ENCODE assay signal across 32 cellular contexts in genomic region chr10:133445268-133445732, GRCh38. TPM values are rescaled to one million over a fixed set of nuclear protein-coding genes. Genes with fewer than 3 reads are reported as not detected.
DNase-seq lines count a peak whose midpoint lies in the region; ATAC-seq and TF ChIP-seq lines count a peak whose summit lies in the region.
"Had no signal": no experiment of that assay in that cellular context is flagged by ENCODE, and none has a peak within 500 bp of the region (broad histone marks: within the 10 kb centered on the region; RNA-seq: fewer than 3 reads in every experiment).

No MANE protein-coding gene starts in this region.

- H3K9me3 Mint-ChIP-seq in CD8-positive, alpha-beta T cell, result peaks cover 23% of the 10 kb centered on the region

- H3K23ac ChIP-seq in neuronal stem cell (ENCODE audit: low read depth, low read length, poor library complexity), result peak overlapping the region; percentile 89

- no peak overlapping the region for H4K91ac ChIP-seq in neuronal stem cell (ENCODE audit: low read depth, low read length, poor library complexity)

- no peak overlapping the region for H3K14ac ChIP-seq in neuronal stem cell (ENCODE audit: low read length)

- H3K18ac ChIP-seq in neuronal stem cell (ENCODE audit: low read length), result no peak overlapping the region

- 88 to 93% methylated on average over 20 to 22 of the region's 22 CpGs for WGBS in heart right ventricle, 2 donors
- WGBS in neuronal stem cell (ENCODE audit: extremely low coverage in 2 of 2, insufficient read length in 2 of 2, insufficient replicate concordance in 1 of 2), 2 donors, result no CpG with 5 or more reads among the region's 22 CpGs
- 88 to 90% methylated on average over 17 to 22 of the region's 22 CpGs for WGBS in upper lobe of left lung, 2 donors

- no peak overlapping the region for H3K4me3 ChIP-seq in heart right ventricle
- H3K4me3 ChIP-seq in coronary artery, result no peak overlapping the region
- peak overlapping the region in 1 of 2 donors; percentile 30 for H3K4me3 ChIP-seq in neuronal stem cell (ENCODE audit: low read length in 2 of 2)
- no peak overlapping the region for H3K4me3 ChIP-seq in upper lobe of left lung
- H3K4me3 ChIP-seq in CD8-positive, alpha-beta T cell (ENCODE audit: low read depth, low read length), result no peak overlapping the region
- H3K4me3 ChIP-seq: ascending aorta, cardiac muscle cell, dorsolateral prefrontal cortex, lower lobe of right lung, mucosa of descending colon, pancreas, thoracic aorta, vagina had no signal

- H4K8ac ChIP-seq in neuronal stem cell (ENCODE audit: low read depth, low read length), result no peak overlapping the region

- H3K79me1 ChIP-seq in neuronal stem cell (ENCODE audit: low read depth, low read length), result peaks cover 3% of the 10 kb centered on the region

- ATAC-seq in Right ventricle myocardium superior (ENCODE audit: poor library complexity) (no peak), heart right ventricle (no peak), upper lobe of left lung (ENCODE audit: low FRiP score in 2 of 2) (peak; percentile 7 to 20)
- ATAC-seq in CD8-positive, alpha-beta T cell, result no peak
- ATAC-seq: activated CD4-positive, alpha-beta T cell treated with anti-CD3 and anti-CD28 coated beads for 36 hours; activated CD8-positive, alpha-beta T cell treated with anti-CD3 and anti-CD28 coated beads, Interleukin-2, amount 10 ng/mL, durations not matched to agents 7 days and 5 days; mucosa of descending colon; natural killer cell treated with Interleukin-12 subunit alpha and Interleukin-12 subunit beta and Interleukin-15 and Interleukin-18, amount 100 ng/mL, for 72 hours; pancreas had no signal

- no peaks in the 10 kb centered on the region for H3K36me3 ChIP-seq in heart right ventricle
- H3K36me3 ChIP-seq in neuronal stem cell (replicated peaks in 1 of 2; ENCODE audit: control insufficient read depth in 2 of 2, insufficient read depth in 2 of 2, low read length in 2 of 2), result no peaks in the 10 kb centered on the region
- H3K36me3 ChIP-seq in upper lobe of left lung, result no peaks in the 10 kb centered on the region
- no peaks in the 10 kb centered on the region for H3K36me3 ChIP-seq in CD8-positive, alpha-beta T cell (ENCODE audit: insufficient read depth, low read length)
- H3K36me3 ChIP-seq: ascending aorta, cardiac muscle cell, lower lobe of right lung, pancreas, vagina had no signal

- no peak for TF ChIP-seq CTCF in heart right ventricle (IDR thresholded peaks at IDR 0.05)
- TF ChIP-seq CTCF in coronary artery (IDR thresholded peaks at IDR 0.05), result no peak
- no peak for TF ChIP-seq CTCF in upper lobe of left lung (IDR thresholded peaks at IDR 0.05)
- no peak for TF ChIP-seq CTCF in CD8-positive, alpha-beta T cell (IDR thresholded peaks at IDR 0.05)

- intact Hi-C loops in Right ventricle myocardium superior (cut with DNase I) (no loop called here), heart right ventricle (cut with DNase I) (no loop called here)
- intact Hi-C loops in CD8-positive, alpha-beta T cell (cut with DNase I, micrococcal nuclease), result loop anchor here in 1 of 2 experiments (10.0 kb wide), 1 partner anchor 50 kb away; no protein-coding TSS in a partner anchor

- no peak overlapping the region for H2AFZ ChIP-seq in neuronal stem cell (ENCODE audit: low read length)

- H3K4me1 ChIP-seq in heart right ventricle, result no peaks in the 10 kb centered on the region
- no peaks in the 10 kb centered on the region for H3K4me1 ChIP-seq in neuronal stem cell (ENCODE audit: control insufficient read depth in 2 of 2, insufficient read depth in 1 of 2, low read depth in 1 of 2, low read length in 2 of 2)
- no peaks in the 10 kb centered on the region for H3K4me1 ChIP-seq in upper lobe of left lung
- peaks cover 9% of the 10 kb centered on the region for H3K4me1 ChIP-seq in CD8-positive, alpha-beta T cell (ENCODE audit: insufficient read depth, low read length)
- H3K4me1 ChIP-seq: ascending aorta, lower lobe of right lung, pancreas, vagina had no signal

- no peak overlapping the region for H2BK5ac ChIP-seq in neuronal stem cell (ENCODE audit: low read length)

- H3K9ac ChIP-seq in neuronal stem cell (ENCODE audit: low read depth, low read length, poor library complexity), result peak overlapping the region; percentile 84

- peaks cover 12% of the 10 kb centered on the region for H3K36me3 Mint-ChIP-seq in CD8-positive, alpha-beta T cell

- H2BK12ac ChIP-seq in neuronal stem cell (ENCODE audit: low read length), result no peak overlapping the region

- no peak overlapping the region for H2AK5ac ChIP-seq in neuronal stem cell (ENCODE audit: low read depth, low read length)

- H3K27me3 Mint-ChIP-seq in CD8-positive, alpha-beta T cell (ENCODE audit: low read depth), result peaks cover 2% of the 10 kb centered on the region
- H3K27me3 Mint-ChIP-seq: CD4-positive, alpha-beta memory T cell had no signal

- no peak overlapping the region for H2BK120ac ChIP-seq in neuronal stem cell (ENCODE audit: low read depth, low read length)

- H3K4me2 ChIP-seq in neuronal stem cell (ENCODE audit: insufficient read depth, low read length, poor library complexity, severe bottlenecking), result no peak overlapping the region

- no peak overlapping the region for H3K27ac ChIP-seq in heart right ventricle
- no peak overlapping the region for H3K27ac ChIP-seq in coronary artery
- H3K27ac ChIP-seq in neuronal stem cell (replicated peaks; ENCODE audit: low read length), result no peak overlapping the region
- H3K27ac ChIP-seq in upper lobe of left lung, result no peak overlapping the region
- no peak overlapping the region for H3K27ac ChIP-seq in CD8-positive, alpha-beta T cell (ENCODE audit: low read depth, low read length)
- H3K27ac ChIP-seq: ascending aorta, cardiac muscle cell, dorsolateral prefrontal cortex, lower lobe of right lung, pancreas, thoracic aorta, vagina had no signal

- H2BK15ac ChIP-seq in neuronal stem cell (ENCODE audit: low read length), result no peak overlapping the region

- H3K4me1 Mint-ChIP-seq in CD8-positive, alpha-beta T cell (ENCODE audit: low read depth), result peaks cover 15% of the 10 kb centered on the region

- TF ChIP-seq POLR2A in upper lobe of left lung (IDR thresholded peaks at IDR 0.05), result no peak

- H3K4ac ChIP-seq in neuronal stem cell (ENCODE audit: low read length), result no peak overlapping the region

- CTCF ChIA-PET in CD8-positive, alpha-beta T cell (lab: Charles Lee), result no interaction called here

- H3K27ac Mint-ChIP-seq in CD8-positive, alpha-beta T cell, result no peak overlapping the region
- H3K27ac Mint-ChIP-seq: activated CD4-positive, alpha-beta T cell treated with anti-CD3 and anti-CD28 coated beads for 36 hours; activated CD8-positive, alpha-beta T cell treated with anti-CD3 and anti-CD28 coated beads, Interleukin-2, amount 10 ng/mL, durations not matched to agents 7 days and 5 days; activated naive CD8-positive, alpha-beta T cell treated with anti-CD3 and anti-CD28 coated beads for 36 hours; natural killer cell treated with Interleukin-12 subunit alpha and Interleukin-12 subunit beta and Interleukin-15 and Interleukin-18, amount 100 ng/mL, for 72 hours; stimulated activated naive CD8-positive, alpha-beta T cell treated with anti-CD3 and anti-CD28 coated beads, Interleukin-15, Interleukin-2, amounts not matched to agents 100 ng/mL and 50 ng/mL, for 24 hours had no signal

- POLR2A ChIA-PET in CD8-positive, alpha-beta T cell (lab: Charles Lee), result no interaction called here

- peaks cover 0 to 47% (median 31%) of the 10 kb centered on the region in 11 donors for H3K9me3 ChIP-seq in heart right ventricle
- peaks cover 0 to 53% of the 10 kb centered on the region in 2 donors for H3K9me3 ChIP-seq in neuronal stem cell (replicated peaks in 1 of 2; ENCODE audit: control insufficient read depth in 2 of 2, insufficient read depth in 1 of 2, low read depth in 1 of 2, low read length in 2 of 2)
- peaks cover 22 to 35% (median 27%) of the 10 kb centered on the region in 4 donors for H3K9me3 ChIP-seq in upper lobe of left lung
- H3K9me3 ChIP-seq in CD8-positive, alpha-beta T cell (ENCODE audit: low read length), result peaks cover 8% of the 10 kb centered on the region

- no peak overlapping the region for H3K4me3 Mint-ChIP-seq in CD8-positive, alpha-beta T cell
- H3K4me3 Mint-ChIP-seq: activated CD4-positive, alpha-beta T cell treated with anti-CD3 and anti-CD28 coated beads for 36 hours; activated CD8-positive, alpha-beta T cell treated with anti-CD3 and anti-CD28 coated beads, Interleukin-2, amount 10 ng/mL, durations not matched to agents 7 days and 5 days; activated naive CD8-positive, alpha-beta T cell treated with anti-CD3 and anti-CD28 coated beads for 36 hours; natural killer cell treated with Interleukin-12 subunit alpha and Interleukin-12 subunit beta and Interleukin-15 and Interleukin-18, amount 100 ng/mL, for 72 hours; stimulated activated naive CD8-positive, alpha-beta T cell treated with anti-CD3 and anti-CD28 coated beads, Interleukin-15, Interleukin-2, amounts not matched to agents 100 ng/mL and 50 ng/mL, for 24 hours had no signal

- no peak for TF ChIP-seq EP300 in upper lobe of left lung (IDR thresholded peaks at IDR 0.05)

- DNase-seq in Right ventricle myocardium superior, result peak; percentile 10
- DNase-seq in heart right ventricle, result no peak
- peak; percentile 52 for DNase-seq in coronary artery (ENCODE audit: low spot score)
- DNase-seq in neuronal stem cell (ENCODE audit: low spot score), result no peak
- DNase-seq in upper lobe of left lung, result peak in 1 of 2 donors; percentile 77
- DNase-seq in CD8-positive, alpha-beta T cell, result no peak
- no peak for DNase-seq in NCI-H526 (lab: John Stamatoyannopoulos, UW)
- DNase-seq in NOMO-1 (lab: John Stamatoyannopoulos, UW; ENCODE audit: unreplicated experiment in 2 of 2), result no peak
- DNase-seq: activated CD4-positive, alpha-beta T cell treated with anti-CD3 and anti-CD28 coated beads for 36 hours; activated CD8-positive, alpha-beta T cell treated with anti-CD3 and anti-CD28 coated beads, Interleukin-2, amount 10 ng/mL, durations not matched to agents 7 days and 5 days; activated gamma-delta T cell; activated naive CD8-positive, alpha-beta T cell treated with anti-CD3 and anti-CD28 coated beads for 36 hours; CD4-positive, alpha-beta memory T cell; DMS 273 treated with DMSO at 0.1 percent for 48 hours; dorsolateral prefrontal cortex; lower lobe of right lung; mucosa of descending colon; NCI-H1048; NCI-H1694; NCI-H446; NCI-H774; SIG-M5; T-helper 9 cell had no signal

- H3K27me3 ChIP-seq in heart right ventricle, result peaks cover 0 to 14% (median 0%) of the 10 kb centered on the region in 7 donors
- H3K27me3 ChIP-seq in neuronal stem cell (ENCODE audit: control insufficient read depth in 3 of 3, insufficient read depth in 3 of 3, low read depth in 1 of 3, low read length in 3 of 3), result no peaks in the 10 kb centered on the region
- peaks cover 0 to 4% (median 0%) of the 10 kb centered on the region in 4 donors for H3K27me3 ChIP-seq in upper lobe of left lung
- H3K27me3 ChIP-seq in CD8-positive, alpha-beta T cell (ENCODE audit: insufficient read depth, low read length), result no peaks in the 10 kb centered on the region
- H3K27me3 ChIP-seq: ascending aorta, cardiac muscle cell, pancreas, vagina had no signal

RNA-seq across cellular contexts. Expression of gene SCART1, which starts 8.4 kb away (rescaled TPM):
- total RNA-seq in Right ventricle myocardium superior, result 0.51 TPM
- total RNA-seq in heart right ventricle, result 1 to 10 TPM in 1 of 10 donors, under 1 TPM in 9; 0.15 to 1.5 (median 0.58) TPM
- under 1 TPM; 0.17 to 0.66 TPM for polyA plus RNA-seq in heart right ventricle
- 0.56 TPM for polyA plus RNA-seq in neuronal stem cell (2013, experiment 1 of 2)
- 0.46 TPM for polyA plus RNA-seq in neuronal stem cell (2013, experiment 2 of 2)
- 10 to 100 TPM in 2 of 6 donors, 1 to 10 TPM in 4; 1.1 to 31.4 (median 3.4) TPM for total RNA-seq in upper lobe of left lung
- 1 to 10 TPM; 3.4 to 3.7 TPM for total RNA-seq in CD8-positive, alpha-beta T cell
- total RNA-seq: kidney epithelial cell had no signal

RNA-seq across cellular contexts. Expression of gene SPRN, which starts 20.9 kb away (rescaled TPM):
- total RNA-seq in Right ventricle myocardium superior (not detected), heart right ventricle (under 1 TPM in 1 of 10 donors, not detected in 9; 0.09 TPM), upper lobe of left lung (under 1 TPM in 1 of 6 donors, not detected in 5; 0.20 TPM)
- under 1 TPM; 0.07 to 0.22 TPM for polyA plus RNA-seq in heart right ventricle
- polyA plus RNA-seq in neuronal stem cell (2013, experiment 1 of 2), result 0.52 TPM
- polyA plus RNA-seq in neuronal stem cell (2013, experiment 2 of 2), result 0.53 TPM
- total RNA-seq in CD8-positive, alpha-beta T cell, result not detected
- total RNA-seq: activated CD4-positive, alpha-beta T cell treated with anti-CD3 and anti-CD28 coated beads for 36 hours; activated CD8-positive, alpha-beta T cell treated with anti-CD3 and anti-CD28 coated beads, Interleukin-2, amount 10 ng/mL, durations not matched to agents 7 days and 5 days; activated naive CD8-positive, alpha-beta T cell treated with anti-CD3 and anti-CD28 coated beads for 36 hours; ascending aorta; CD4-positive, alpha-beta memory T cell; HT-29; lower lobe of right lung; natural killer cell treated with Interleukin-12 subunit alpha and Interleukin-12 subunit beta and Interleukin-15 and Interleukin-18, amount 100 ng/mL, for 72 hours; thoracic aorta; vagina had no signal

RNA-seq across cellular contexts. Expression of gene MTG1, which starts 51.3 kb away (rescaled TPM):
- total RNA-seq in Right ventricle myocardium superior, result 14.7 TPM
- total RNA-seq in heart right ventricle, result 10 to 100 TPM; 17.4 to 28.0 (median 22.1) TPM
- 10 to 100 TPM; 34.2 to 36.2 TPM for polyA plus RNA-seq in heart right ventricle
- 15.5 TPM for polyA plus RNA-seq in neuronal stem cell (2013, experiment 1 of 2)
- polyA plus RNA-seq in neuronal stem cell (2013, experiment 2 of 2), result 15.8 TPM
- total RNA-seq in upper lobe of left lung, result 100 to 1,000 TPM in 1 of 6 donors, 10 to 100 TPM in 5; 21.0 to 155 (median 40.8) TPM
- total RNA-seq in CD8-positive, alpha-beta T cell, result 10 to 100 TPM; 30.2 to 31.0 TPM

Comparison
In these comparisons a context has a peak if more than half of its experiments do, and no peak if none do; other contexts are left out.
1. DNase-seq: peak in Right ventricle myocardium superior (single experiment) and coronary artery (single experiment); none in heart right ventricle (0 of 2), neuronal stem cell (single experiment), CD8-positive, alpha-beta T cell (0 of 7), NCI-H526 (0 of 2) and NOMO-1 (0 of 2).
2. ATAC-seq: peak in upper lobe of left lung (2 of 2); none in Right ventricle myocardium superior (single experiment), heart right ventricle (0 of 8) and CD8-positive, alpha-beta T cell (single experiment).